1 cellular context compared by ENCODE assay signal in genomic region chr3:8621872-8622271, GRCh38.
TF ChIP-seq lines count a peak whose summit lies in the region.

No MANE protein-coding gene starts in this region.

TF ChIP-seq in K562, 482 proteins besides CTCF, POLR2A, EP300 and RAD21:
- TF ChIP-seq CBFA2T2 (conservative IDR thresholded peaks at IDR 0.05) (0 out of 2 replicates have a peak, but pooled peaks have one; percentile 8), ZNF347 (CRISPR knock-in tag; IDR thresholded peaks at IDR 0.05; ENCODE audit: low read depth) (no peak)
TF ChIP-seq in K562: peak in this region for 1.
